ENCODE assay signal across 18 cellular contexts in the genomic region with DNA sequence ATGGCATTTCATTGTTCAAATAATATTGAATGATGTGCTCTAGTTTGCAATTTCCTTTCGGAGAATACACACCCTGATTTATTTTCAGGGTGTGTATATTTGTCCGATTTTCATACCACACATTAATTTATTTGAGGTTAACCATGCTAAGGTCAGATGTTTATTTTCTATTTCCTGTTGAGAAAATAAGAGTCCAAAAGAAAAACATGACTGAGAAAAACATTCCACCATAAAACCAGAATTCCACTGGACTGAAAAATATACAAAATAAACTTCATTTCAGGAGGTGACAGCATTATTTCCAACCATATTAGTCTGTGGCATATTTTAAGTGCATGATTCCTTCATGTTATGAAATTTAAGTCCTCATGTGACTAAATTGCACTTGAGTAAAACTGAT.
DNase-seq lines count a peak whose midpoint lies in the region; FAIRE-seq and TF ChIP-seq lines count a peak whose summit lies in the region.
"Had no signal": no experiment of that assay in that cellular context is flagged by ENCODE, and none has a peak within 500 bp of the region (broad histone marks: within the 10 kb centered on the region; RNA-seq: fewer than 3 reads in every experiment).

No MANE protein-coding gene starts in this region.

- intact Hi-C loops in endothelial cell of umbilical vein (cut with micrococcal nuclease) (loop anchor here (2.0 to 10.0 kb wide), 4 partner anchors 165 to 543 kb away; no protein-coding TSS in a partner anchor), thyroid gland (cut with DNase I) (no loop called here)

- H3K79me2 ChIP-seq in endothelial cell of umbilical vein (ENCODE audit: control insufficient read depth, insufficient read depth, low read length): no peaks in the 10 kb centered on the region

- H3K9ac ChIP-seq in endothelial cell of umbilical vein (replicated peaks; ENCODE audit: extremely low read depth, insufficient read depth, low read length): no peak overlapping the region

- BruUV-seq in endothelial cell of umbilical vein (replicated peaks; lab: Mats Ljungman, UMichigan): no TSS peak

- H4K20me1 ChIP-seq in endothelial cell of umbilical vein (replicated peaks; ENCODE audit: control insufficient read depth, extremely low read depth, insufficient read depth, low read length): no peaks in the 10 kb centered on the region

- H3K4me3 Mint-ChIP-seq in activated naive CD4-positive, alpha-beta T cell treated with anti-CD3 and anti-CD28 coated beads, Interleukin-2, amount 10 ng/mL, durations not matched to agents 7 days and 5 days: no peak overlapping the region

- H3K27ac Mint-ChIP-seq in activated naive CD4-positive, alpha-beta T cell treated with anti-CD3 and anti-CD28 coated beads, Interleukin-2, amount 10 ng/mL, durations not matched to agents 7 days and 5 days: no peak overlapping the region

- H3K27me3 ChIP-seq in endothelial cell of umbilical vein (ENCODE audit: control insufficient read depth in 2 of 2, insufficient read depth in 2 of 2, low read length in 2 of 2) (no peaks in the 10 kb centered on the region), thyroid gland (no peaks in the 10 kb centered on the region)
- H3K27me3 ChIP-seq: breast epithelium had no signal

- TF ChIP-seq CTCF in endothelial cell of umbilical vein (IDR thresholded peaks at IDR 0.05; ENCODE audit: extremely low read depth in 1 of 2, insufficient read depth in 1 of 2, low read depth in 1 of 2, low read length in 2 of 2) (no peak), thyroid gland (IDR thresholded peaks at IDR 0.05) (no peak)

- H3K36me3 Mint-ChIP-seq in activated naive CD4-positive, alpha-beta T cell treated with anti-CD3 and anti-CD28 coated beads, Interleukin-2, amount 10 ng/mL, durations not matched to agents 7 days and 5 days: no peaks in the 10 kb centered on the region

- H3K4me2 ChIP-seq in endothelial cell of umbilical vein (ENCODE audit: insufficient read depth, low read length): peak overlapping the region; percentile 70

- peak overlapping the region in 1 of 3 experiments; percentile 20 for H3K4me3 ChIP-seq in endothelial cell of umbilical vein (replicated peaks in 1 of 3; ENCODE audit: insufficient read depth in 1 of 3, low read depth in 1 of 3, low read length in 3 of 3)
- H3K4me3 ChIP-seq in thyroid gland (replicated peaks in 1 of 3): no peak overlapping the region
- H3K4me3 ChIP-seq: breast epithelium, thoracic aorta had no signal

- H3K36me3 ChIP-seq in endothelial cell of umbilical vein (ENCODE audit: control insufficient read depth in 2 of 2, extremely low read depth in 1 of 2, insufficient read depth in 2 of 2, low read length in 2 of 2) (no peaks in the 10 kb centered on the region), thyroid gland (no peaks in the 10 kb centered on the region)
- H3K36me3 ChIP-seq: breast epithelium, thoracic aorta had no signal

- peaks cover 6% of the 10 kb centered on the region for H3K27me3 Mint-ChIP-seq in activated naive CD4-positive, alpha-beta T cell treated with anti-CD3 and anti-CD28 coated beads, Interleukin-2, amount 10 ng/mL, durations not matched to agents 7 days and 5 days

- H3K4me1 Mint-ChIP-seq in activated naive CD4-positive, alpha-beta T cell treated with anti-CD3 and anti-CD28 coated beads, Interleukin-2, amount 10 ng/mL, durations not matched to agents 7 days and 5 days: peaks cover 2% of the 10 kb centered on the region

- H3K9me3 ChIP-seq in endothelial cell of umbilical vein (replicated peaks; ENCODE audit: control insufficient read depth, insufficient read depth, low read length) (no peaks in the 10 kb centered on the region), thyroid gland (no peaks in the 10 kb centered on the region)
- H3K9me3 ChIP-seq: breast epithelium, thoracic aorta had no signal

- FAIRE-seq in endothelial cell of umbilical vein (lab: Jason Lieb, UNC): no peak
- FAIRE-seq: GM18507, RCC 7860 had no signal

- no peak overlapping the region for H2AFZ ChIP-seq in endothelial cell of umbilical vein (ENCODE audit: low read depth, low read length)

- DNase-seq in LHCN-M2 (ENCODE audit: low read depth): peak; percentile 17
- DNase-seq in endothelial cell of umbilical vein (ENCODE audit: low read depth, low spot score): no peak
- DNase-seq in myocyte (ENCODE audit: low read depth): peak; percentile 33
- DNase-seq in thyroid gland: no peak
- DNase-seq in HK-2 (ENCODE audit: unreplicated experiment): no peak
- DNase-seq in activated naive CD4-positive, alpha-beta T cell treated with anti-CD3 and anti-CD28 coated beads, Interleukin-2, amount 10 ng/mL, durations not matched to agents 7 days and 5 days: no peak
- no peak for DNase-seq in dermis blood vessel endothelial cell
- no peak for DNase-seq in NCI-H2196 treated with DMSO at 0.1 percent for 48 hours (lab: John Stamatoyannopoulos, UW; ENCODE audit: unreplicated experiment)
- DNase-seq: activated gamma-delta T cell; AML-193; effector memory CD4-positive, alpha-beta T cell; MM.1S; NCI-H2029 treated with DMSO at 0.1 percent for 48 hours; stimulated activated CD4-positive, alpha-beta T cell treated with anti-CD3 and anti-CD28 coated beads, Interleukin-1b, Interleukin-23, amount 100 ng/mL, for 48 hours had no signal

- H3K27ac ChIP-seq in endothelial cell of umbilical vein (ENCODE audit: insufficient read depth, low read depth, low read length) (peak overlapping the region; percentile 52), thyroid gland (peak overlapping the region in 2 of 3 donors; percentile 45 to 57)

- POLR2A ChIA-PET in endothelial cell of umbilical vein (lab: Charles Lee): no interaction called here

- H3K9me1 ChIP-seq in endothelial cell of umbilical vein (replicated peaks; ENCODE audit: control insufficient read depth, extremely low read depth, insufficient read depth, low read length): no peaks in the 10 kb centered on the region

- WGBS in thyroid gland, 2 donors: 61 to 68% methylated on average over 2 of the region's 2 CpGs

- peaks cover 25% of the 10 kb centered on the region for H3K4me1 ChIP-seq in endothelial cell of umbilical vein (ENCODE audit: control insufficient read depth, extremely low read depth, insufficient read depth, low read length)
- peaks cover 4 to 8% of the 10 kb centered on the region in 2 donors for H3K4me1 ChIP-seq in thyroid gland

- H3K9me3 Mint-ChIP-seq in activated naive CD4-positive, alpha-beta T cell treated with anti-CD3 and anti-CD28 coated beads, Interleukin-2, amount 10 ng/mL, durations not matched to agents 7 days and 5 days: no peaks in the 10 kb centered on the region

- TF ChIP-seq POLR2A in endothelial cell of umbilical vein (IDR thresholded peaks at IDR 0.05; ENCODE audit: low read depth, low read length) (no peak), thyroid gland (IDR thresholded peaks at IDR 0.05) (no peak)

- dilution Hi-C loops in endothelial cell of umbilical vein (cut with MboI; ENCODE audit: extremely low pct_ligation_motif_present, low sequenced_read_pairs): no loop called here

- CTCF ChIA-PET in endothelial cell of umbilical vein (lab: Charles Lee): interaction anchor here (1.2 to 3.1 kb wide), 2 partner anchors 9 to 896 kb away, joined by 3 to 11 read pairs; no protein-coding TSS in a partner anchor
- CTCF ChIA-PET in activated naive CD4-positive, alpha-beta T cell treated with anti-CD3 and anti-CD28 coated beads, Interleukin-2, amount 10 ng/mL, durations not matched to agents 7 days and 5 days (lab: Charles Lee): no interaction called here

TF ChIP-seq in endothelial cell of umbilical vein, 7 proteins besides CTCF, POLR2A, EP300 and RAD21:
- TF ChIP-seq EZH2 (IDR thresholded peaks at IDR 0.05; ENCODE audit: borderline replicate concordance, low read depth, low read length, severe bottlenecking) (no peak), POLR2AphosphoS5 (IDR thresholded peaks at IDR 0.05; ENCODE audit: insufficient read depth, low read depth, low read length) (no peak), JUN (IDR thresholded peaks at IDR 0.05; ENCODE audit: borderline replicate concordance, insufficient read depth, insufficient read length, low read depth) (no peak), FOS (IDR thresholded peaks at IDR 0.05; ENCODE audit: borderline replicate concordance, insufficient read depth, low read length) (no peak), MYC (IDR thresholded peaks at IDR 0.05; ENCODE audit: low read depth, low read length) (no peak), GATA2 (IDR thresholded peaks at IDR 0.05; ENCODE audit: insufficient read depth, insufficient read length, low read depth, low read length) (no peak)
- TF ChIP-seq, protein P1, sequence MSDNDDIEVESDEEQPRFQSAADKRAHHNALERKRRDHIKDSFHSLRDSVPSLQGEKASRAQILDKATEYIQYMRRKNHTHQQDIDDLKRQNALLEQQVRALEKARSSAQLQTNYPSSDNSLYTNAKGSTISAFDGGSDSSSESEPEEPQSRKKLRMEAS (IDR thresholded peaks at IDR 0.05; ENCODE audit: insufficient read depth, insufficient read length): no peak

Comparison
In these comparisons a context has a peak if more than half of its experiments do, and no peak if none do; other contexts are left out.
1. DNase-seq: peak in LHCN-M2 (single experiment) and myocyte (single experiment); none in endothelial cell of umbilical vein (single experiment), thyroid gland (0 of 2), HK-2 (single experiment), activated naive CD4-positive, alpha-beta T cell treated with anti-CD3 and anti-CD28 coated beads, Interleukin-2, amount 10 ng/mL, durations not matched to agents 7 days and 5 days (single experiment), dermis blood vessel endothelial cell (single experiment) and NCI-H2196 treated with DMSO at 0.1 percent for 48 hours (single experiment).